In genomic region chr15:89828324-89829145, GRCh38 we compare ENCODE assay signal across 1 cellular context.
TF ChIP-seq lines count a peak whose summit lies in the region.

No MANE protein-coding gene starts in this region.

TF ChIP-seq in A549, 52 proteins besides CTCF, POLR2A, EP300 and RAD21 (continued from another document):
- TF ChIP-seq HMGXB4 (CRISPR knock-in tag; IDR thresholded peaks at IDR 0.05; ENCODE audit: borderline replicate concordance) = no peak
- no peak for TF ChIP-seq FOXS1 (CRISPR knock-in tag; IDR thresholded peaks at IDR 0.05)
- no peak for TF ChIP-seq SREBF2 (IDR thresholded peaks at IDR 0.05)
- no peak for TF ChIP-seq CBX2 (IDR thresholded peaks at IDR 0.05; ENCODE audit: borderline replicate concordance, low read depth)
- TF ChIP-seq GATA3 (IDR thresholded peaks at IDR 0.05; ENCODE audit: borderline replicate concordance) = no peak
- no peak for TF ChIP-seq USF2 (IDR thresholded peaks at IDR 0.05)
- TF ChIP-seq ESRRA (IDR thresholded peaks at IDR 0.05; ENCODE audit: borderline replicate concordance, low read length) = no peak
- no peak for TF ChIP-seq MAZ (IDR thresholded peaks at IDR 0.05; ENCODE audit: borderline replicate concordance, low read depth, low read length)
- TF ChIP-seq RFX5 (IDR thresholded peaks at IDR 0.05) = no peak
- TF ChIP-seq HOXB5 (CRISPR knock-in tag; IDR thresholded peaks at IDR 0.05) = no peak
- no peak for TF ChIP-seq KDM5A (IDR thresholded peaks at IDR 0.05)
